Comparison of ENCODE assay signal across 16 cellular contexts in genomic region chr11:131370901-131371790, GRCh38. TPM values are rescaled to one million over a fixed set of nuclear protein-coding genes. Genes with fewer than 3 reads are reported as not detected.
DNase-seq lines count a peak whose midpoint lies in the region; ATAC-seq and TF ChIP-seq lines count a peak whose summit lies in the region.
"Had no signal": no experiment of that assay in that cellular context is flagged by ENCODE, and none has a peak within 500 bp of the region (broad histone marks: within the 10 kb centered on the region; RNA-seq: fewer than 3 reads in every experiment).

No MANE protein-coding gene starts in this region.

- intact Hi-C loops in sigmoid colon (cut with DNase I), result no loop called here

- no peaks in the 10 kb centered on the region for H3K79me2 ChIP-seq in hepatocyte

- H4K20me1 ChIP-seq in hepatocyte (ENCODE audit: insufficient read depth, poor library complexity, severe bottlenecking), result no peaks in the 10 kb centered on the region

- H3K4me2 ChIP-seq in hepatocyte, result peak overlapping the region; percentile 63

- H3K9me3 ChIP-seq in hepatocyte (ENCODE audit: low read depth) (no peaks in the 10 kb centered on the region), sigmoid colon (no peaks in the 10 kb centered on the region)
- H3K9me3 ChIP-seq: lower lobe of right lung had no signal

- H3K36me3 ChIP-seq in hepatocyte (replicated peaks; ENCODE audit: insufficient read depth, low read depth) (no peaks in the 10 kb centered on the region), sigmoid colon (no peaks in the 10 kb centered on the region)
- H3K36me3 ChIP-seq: lower lobe of right lung had no signal

- H3K27ac ChIP-seq in VCaP (peak overlapping the region; percentile 76), hepatocyte (no peak overlapping the region), sigmoid colon (no peak overlapping the region)
- H3K27ac ChIP-seq: lower lobe of right lung had no signal

- H2AFZ ChIP-seq in hepatocyte, result no peak overlapping the region

- no peak for ATAC-seq in HG02623 (IDR thresholded peaks at IDR 0.05; ENCODE audit: unreplicated experiment)
- ATAC-seq: activated CD4-positive, CD25-positive, alpha-beta regulatory T cell treated with anti-CD3 and anti-CD28 coated beads, Interleukin-2, amount 50 U/mL, for 24 hours had no signal

- 27% methylated on average over 25 of the region's 26 CpGs for WGBS in hepatocyte (ENCODE audit: low lambda C conversion rate, missing lambda C conversion rate)
- WGBS in sigmoid colon, 2 donors, result 5 to 15% methylated on average over 26 of the region's 26 CpGs

- no peak for TF ChIP-seq CTCF in VCaP (conservative IDR thresholded peaks at IDR 0.05)
- no peak for TF ChIP-seq CTCF in hepatocyte (IDR thresholded peaks at IDR 0.05; ENCODE audit: poor library complexity)
- TF ChIP-seq CTCF in sigmoid colon (IDR thresholded peaks at IDR 0.05), result no peak

- peaks cover 63% of the 10 kb centered on the region for H3K27me3 ChIP-seq in hepatocyte
- H3K27me3 ChIP-seq in sigmoid colon, result peaks cover 0 to 15% (median 0%) of the 10 kb centered on the region in 3 donors

- H3K4me1 ChIP-seq in hepatocyte (ENCODE audit: insufficient read depth) (peaks cover 5% of the 10 kb centered on the region), sigmoid colon (peaks cover 0 to 23% (median 13%) of the 10 kb centered on the region in 4 donors)

- in situ Hi-C loops in G401 (cut with HindIII; ENCODE audit: low sequenced_read_pairs), result no loop called here

- H3K4me3 ChIP-seq in hepatocyte, result no peak overlapping the region
- H3K4me3 ChIP-seq in sigmoid colon, result peak overlapping the region; percentile 22 to 45 (median 42)
- H3K4me3 ChIP-seq: lower lobe of right lung had no signal

- no peak for TF ChIP-seq EP300 in sigmoid colon (IDR thresholded peaks at IDR 0.05)

- DNase-seq in G401 (ENCODE audit: low spot score) (peak; percentile 14), hepatocyte (ENCODE audit: low spot score) (no peak), sigmoid colon (no peak), NCI-H2081 treated with DMSO at 0.1 percent for 48 hours (lab: John Stamatoyannopoulos, UW) (no peak), HCEC 1CT (no peak)
- no peak for DNase-seq in stimulated activated CD4-positive, alpha-beta T cell treated with anti-CD3 and anti-CD28 coated beads, Interleukin-4, amount 100 ng/mL, for 24 hours
- DNase-seq: activated T-cell treated with anti-CD3 and anti-CD28 coated beads, Interleukin-2, amount 50 U/mL, for 24 hours; AML-193; DND-41; lower lobe of right lung; NCI-H1436 treated with DMSO at 0.1 percent for 48 hours; stimulated activated CD4-positive, alpha-beta T cell treated with anti-CD3 and anti-CD28 coated beads, Interleukin-4, amount 100 ng/mL, for 1 hour; stimulated activated naive CD4-positive, alpha-beta T cell had no signal

- H3K9me2 ChIP-seq in hepatocyte (replicated peaks; ENCODE audit: insufficient read depth), result no peaks in the 10 kb centered on the region

- no peak for TF ChIP-seq POLR2A in sigmoid colon (IDR thresholded peaks at IDR 0.05)

RNA-seq across cellular contexts. Expression of gene NTM, which starts 0.7 kb away (rescaled TPM):
- 11.4 and 11.5 TPM in 2 replicates for total RNA-seq in G401 (2014; rRNA removed; shearing (Covaris generic))
- total RNA-seq in hepatocyte (2.2 and 4.9 TPM in 2 replicates), sigmoid colon (10 to 100 TPM in 2 of 4 donors, 1 to 10 TPM in 2; 5.9 to 18.3 (median 10.4) TPM)
- polyA plus RNA-seq in hepatocyte (2.2 and 3.7 TPM in 2 replicates), sigmoid colon (1 to 10 TPM in 1 of 3 donors, under 1 TPM in 1, not detected in 1; 0.96 to 1.8 TPM)
